14 cellular contexts compared by ENCODE assay signal in the genomic region with DNA sequence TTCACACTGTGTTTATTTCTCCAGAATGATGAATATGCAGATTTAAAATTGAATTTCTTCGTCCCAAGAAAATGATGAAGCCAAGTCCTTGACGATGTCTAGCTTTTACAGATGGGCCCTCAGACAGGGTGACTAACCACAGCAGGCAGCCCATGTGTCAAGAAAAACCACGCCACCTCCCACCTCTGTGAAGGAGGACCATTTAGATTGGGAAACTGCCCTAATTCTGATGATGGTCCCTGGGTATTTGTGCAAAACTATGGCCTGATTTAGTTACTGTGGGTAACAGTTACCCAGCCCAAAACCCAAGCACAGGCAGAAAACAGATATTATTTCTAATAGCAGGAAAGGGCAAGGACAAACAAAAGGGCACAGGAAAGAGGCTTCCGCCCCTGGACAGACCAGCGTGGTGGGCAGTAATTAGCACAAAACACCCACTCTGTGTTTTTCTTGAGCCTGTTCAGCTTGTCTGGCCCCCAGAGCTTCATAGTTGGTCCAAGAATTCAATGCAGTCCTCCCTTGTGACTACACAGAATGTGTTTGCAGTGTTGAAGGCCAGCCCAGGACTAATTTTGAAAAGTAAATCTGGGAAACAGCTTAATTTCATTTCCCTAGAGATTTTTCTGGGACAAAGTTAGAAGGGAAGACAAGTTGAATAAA. TPM values are rescaled to one million over a fixed set of nuclear protein-coding genes. Genes with fewer than 3 reads are reported as not detected.
DNase-seq lines count a peak whose midpoint lies in the region; ATAC-seq and TF ChIP-seq lines count a peak whose summit lies in the region.
"Had no signal": no experiment of that assay in that cellular context is flagged by ENCODE, and none has a peak within 500 bp of the region (broad histone marks: within the 10 kb centered on the region; RNA-seq: fewer than 3 reads in every experiment).

No MANE protein-coding gene starts in this region.

- intact Hi-C loops in A673 (cut with micrococcal nuclease; ENCODE audit: unreplicated experiment), result no loop called here
- intact Hi-C loops in heart right ventricle (cut with DNase I), result loop anchor here in 3 of 10 donors (5.0 to 10.0 kb wide), 3 partner anchors 125 to 145 kb away; no protein-coding TSS in a partner anchor
- intact Hi-C loops in sigmoid colon (cut with DNase I), result no loop called here

- H3K4me3 ChIP-seq in A673 (ENCODE audit: low read depth, low read length, poor library complexity, severe bottlenecking) (no peak overlapping the region), adipocyte (ENCODE audit: low read length) (peak overlapping the region; percentile 66), heart right ventricle (peak overlapping the region in 2 of 10 donors; percentile 3 to 10), sigmoid colon (no peak overlapping the region)
- H3K4me3 ChIP-seq: esophagus squamous epithelium, ovary had no signal

- no peak overlapping the region for H3K4me3 Mint-ChIP-seq in T-helper 2 cell treated with Interferon-gamma antibody and Interleukin-4, amounts not matched to agents 5 μg/mL and 100 μg/mL, for 36 hours

- H3K9ac ChIP-seq in adipocyte (ENCODE audit: low read length), result peak overlapping the region; percentile 83

- H3K4me1 Mint-ChIP-seq in T-helper 2 cell treated with Interferon-gamma antibody and Interleukin-4, amounts not matched to agents 5 μg/mL and 100 μg/mL, for 36 hours (ENCODE audit: low read depth), result no peaks in the 10 kb centered on the region

- ATAC-seq in heart right ventricle (peak; percentile 86 to 92 (median 90)), GM18520 (IDR thresholded peaks at IDR 0.05; ENCODE audit: unreplicated experiment) (no peak), foreskin keratinocyte (no peak), HG02642 (IDR thresholded peaks at IDR 0.05; ENCODE audit: poor library complexity, unreplicated experiment) (no peak)

- H3K9me3 Mint-ChIP-seq in T-helper 2 cell treated with Interferon-gamma antibody and Interleukin-4, amounts not matched to agents 5 μg/mL and 100 μg/mL, for 36 hours, result no peaks in the 10 kb centered on the region

- no TSS peak for BruUV-seq in A673 (replicated peaks; lab: Mats Ljungman, UMichigan)

- POLR2A ChIA-PET in A673 (lab: Charles Lee; ENCODE audit: low non-redundant PET), result no interaction called here

- no peak overlapping the region for H3K27ac Mint-ChIP-seq in T-helper 2 cell treated with Interferon-gamma antibody and Interleukin-4, amounts not matched to agents 5 μg/mL and 100 μg/mL, for 36 hours

- WGBS in heart right ventricle, 2 donors, result 46 to 50% methylated on average over 5 of the region's 5 CpGs
- 81 to 90% methylated on average over 5 of the region's 5 CpGs for WGBS in sigmoid colon, 2 donors

- H3K27me3 Mint-ChIP-seq in T-helper 2 cell treated with Interferon-gamma antibody and Interleukin-4, amounts not matched to agents 5 μg/mL and 100 μg/mL, for 36 hours (ENCODE audit: low read depth), result peaks cover 11% of the 10 kb centered on the region

- TF ChIP-seq CTCF in A673 (conservative IDR thresholded peaks at IDR 0.05; ENCODE audit: low read depth, low read length) (no peak), heart right ventricle (IDR thresholded peaks at IDR 0.05) (no peak), sigmoid colon (IDR thresholded peaks at IDR 0.05) (no peak), foreskin keratinocyte (conservative IDR thresholded peaks at IDR 0.05) (no peak)

- CTCF ChIA-PET in A673 (lab: Charles Lee), result no interaction called here

- H3K36me3 Mint-ChIP-seq in T-helper 2 cell treated with Interferon-gamma antibody and Interleukin-4, amounts not matched to agents 5 μg/mL and 100 μg/mL, for 36 hours (ENCODE audit: low read depth), result no peaks in the 10 kb centered on the region

- no peak for TF ChIP-seq POLR2A in sigmoid colon (IDR thresholded peaks at IDR 0.05)

- DNase-seq in A673 (ENCODE audit: low spot score) (peak; percentile 11), adipocyte (ENCODE audit: low read depth) (no peak), heart right ventricle (peak in 1 of 2 donors; percentile 41), sigmoid colon (no peak), foreskin keratinocyte (no peak)
- no peak for DNase-seq in T-helper 2 cell treated with Interferon-gamma antibody and Interleukin-4, amounts not matched to agents 5 μg/mL and 100 μg/mL, for 36 hours (ENCODE audit: low spot score)
- DNase-seq: activated naive CD4-positive, alpha-beta T cell treated with Interleukin-2 at 50 U/mL for 16 hours; esophagus squamous epithelium; GOT3; NCI-H345; ovary; stimulated activated CD4-positive, alpha-beta T cell treated with anti-CD3 and anti-CD28 coated beads, Interleukin-2, amount 100 ng/mL, for 24 hours had no signal

- H3K27ac ChIP-seq in A673 (ENCODE audit: low read depth, low read length, poor library complexity, severe bottlenecking) (no peak overlapping the region), heart right ventricle (peak overlapping the region; percentile 28 to 78 (median 66)), sigmoid colon (peak overlapping the region in 3 of 4 donors; percentile 2 to 21 (median 12)), foreskin keratinocyte (no peak overlapping the region)
- H3K27ac ChIP-seq: ovary had no signal

- no peak for TF ChIP-seq EP300 in sigmoid colon (IDR thresholded peaks at IDR 0.05)

- H3K9me3 ChIP-seq in A673 (ENCODE audit: low read depth, low read length, poor library complexity, severe bottlenecking) (no peaks in the 10 kb centered on the region), adipocyte (ENCODE audit: control insufficient read depth, low read length) (no peaks in the 10 kb centered on the region), heart right ventricle (no peaks in the 10 kb centered on the region), sigmoid colon (no peaks in the 10 kb centered on the region)
- H3K9me3 ChIP-seq: esophagus squamous epithelium, ovary had no signal

- peaks cover 14% of the 10 kb centered on the region for H3K4me1 ChIP-seq in A673 (ENCODE audit: insufficient read depth, low read length, poor library complexity, severe bottlenecking)
- H3K4me1 ChIP-seq in adipocyte (ENCODE audit: control insufficient read depth, insufficient read depth, low read length), result peaks cover 31% of the 10 kb centered on the region
- H3K4me1 ChIP-seq in heart right ventricle, result peaks cover 0 to 25% (median 4%) of the 10 kb centered on the region in 9 donors
- H3K4me1 ChIP-seq in sigmoid colon, result no peaks in the 10 kb centered on the region
- H3K4me1 ChIP-seq in foreskin keratinocyte, result no peaks in the 10 kb centered on the region

- no peaks in the 10 kb centered on the region for H3K27me3 ChIP-seq in A673 (replicated peaks; ENCODE audit: insufficient read depth, low read depth, low read length, poor library complexity)
- H3K27me3 ChIP-seq in adipocyte (replicated peaks; ENCODE audit: control insufficient read depth, insufficient read depth, low read length), result no peaks in the 10 kb centered on the region
- H3K27me3 ChIP-seq in heart right ventricle, result no peaks in the 10 kb centered on the region
- H3K27me3 ChIP-seq in sigmoid colon, result no peaks in the 10 kb centered on the region
- H3K27me3 ChIP-seq in foreskin keratinocyte, result no peaks in the 10 kb centered on the region
- H3K27me3 ChIP-seq: esophagus squamous epithelium, ovary had no signal

- H3K36me3 ChIP-seq in A673 (ENCODE audit: insufficient read depth, low read length, poor library complexity, severe bottlenecking) (no peaks in the 10 kb centered on the region), adipocyte (ENCODE audit: control insufficient read depth, insufficient read depth, low read length, severe bottlenecking) (no peaks in the 10 kb centered on the region), heart right ventricle (no peaks in the 10 kb centered on the region), sigmoid colon (no peaks in the 10 kb centered on the region)
- H3K36me3 ChIP-seq: esophagus squamous epithelium, ovary had no signal

RNA-seq across cellular contexts. Expression of a gene that starts 49.3 kb away (rescaled TPM):
- 32.2 and 35.3 TPM in 2 replicates for total RNA-seq in A673 (2021)
- total RNA-seq in heart right ventricle, result 10 to 100 TPM; 19.8 to 60.5 (median 27.7) TPM
- 10 to 100 TPM; 20.5 to 50.2 TPM for polyA plus RNA-seq in heart right ventricle
- 10 to 100 TPM; 41.7 to 68.3 (median 59.3) TPM for total RNA-seq in sigmoid colon
- 10 to 100 TPM; 24.5 to 37.8 (median 36.4) TPM for polyA plus RNA-seq in sigmoid colon
- total RNA-seq in foreskin keratinocyte, result 28.7 and 35.6 TPM in 2 replicates
- 32.5 and 37.4 TPM in 2 replicates for polyA plus RNA-seq in foreskin keratinocyte

Comparison
In these comparisons a context has a peak if more than half of its experiments do, and no peak if none do; other contexts are left out.
1. H3K27ac ChIP-seq: peak in heart right ventricle (10 of 10) and sigmoid colon (3 of 4); none in A673 (single experiment) and foreskin keratinocyte (single experiment).
2. ATAC-seq: peak in heart right ventricle (8 of 8); none in GM18520 (single experiment), foreskin keratinocyte (single experiment) and HG02642 (single experiment).